In genomic region chr6:55918639-55919038, GRCh38 we compare ENCODE assay signal across 1 cellular context.
TF ChIP-seq lines count a peak whose summit lies in the region.

No MANE protein-coding gene starts in this region.

TF ChIP-seq in IMR-90, 13 proteins besides CTCF, POLR2A, EP300 and RAD21:
- TF ChIP-seq RCOR1 (IDR thresholded peaks at IDR 0.05; ENCODE audit: insufficient replicate concordance, low read length): no peak
- TF ChIP-seq CEBPB (IDR thresholded peaks at IDR 0.05; ENCODE audit: low read depth, low read length): peak; percentile 94
